Comparison of ENCODE assay signal across 11 cellular contexts in the genomic region with DNA sequence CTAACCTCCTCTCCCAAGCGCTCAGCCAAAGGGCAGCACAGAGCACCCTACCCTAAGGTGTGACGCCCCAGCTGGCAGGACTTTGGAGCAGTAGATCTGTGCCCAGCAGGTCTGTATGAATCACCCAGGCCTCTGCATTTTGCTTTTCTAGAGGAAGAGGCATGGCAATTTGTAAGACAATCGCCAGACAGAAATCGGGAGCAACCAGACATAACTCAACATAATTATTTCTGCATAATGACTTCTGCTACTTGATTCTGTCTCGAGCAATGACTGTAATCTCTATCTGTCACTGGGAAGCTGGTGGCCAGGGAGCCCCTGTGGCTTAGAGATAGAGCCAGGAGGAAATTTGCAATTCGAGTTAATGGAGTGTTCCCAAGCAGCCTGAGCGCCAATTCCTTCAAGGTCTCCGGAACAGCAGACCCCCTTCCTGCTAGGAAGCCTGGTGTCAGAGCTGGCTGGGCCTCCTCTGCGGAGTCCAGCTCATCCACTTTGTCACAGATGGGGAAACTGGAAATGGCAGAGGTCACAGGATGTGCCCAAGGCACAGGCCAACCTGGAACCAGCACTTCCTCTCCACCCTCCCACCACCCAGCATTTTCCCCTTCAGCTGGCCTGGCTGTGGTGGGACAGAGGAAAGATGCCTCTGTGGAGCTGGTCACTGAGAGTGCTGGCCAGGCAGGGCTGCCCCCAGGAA. TPM values are rescaled to one million over a fixed set of nuclear protein-coding genes. Genes with fewer than 3 reads are reported as not detected.
DNase-seq lines count a peak whose midpoint lies in the region; ATAC-seq and TF ChIP-seq lines count a peak whose summit lies in the region.
"Had no signal": no experiment of that assay in that cellular context is flagged by ENCODE, and none has a peak within 500 bp of the region (broad histone marks: within the 10 kb centered on the region; RNA-seq: fewer than 3 reads in every experiment).

No MANE protein-coding gene starts in this region.

- H3K27ac ChIP-seq in duodenal mucosa (ENCODE audit: low read depth, low read length), result peak overlapping the region; percentile 78
- no peak overlapping the region for H3K27ac ChIP-seq in WERI-Rb-1

- ATAC-seq in mucosa of descending colon (peak; percentile 69), GM19395 (IDR thresholded peaks at IDR 0.05; ENCODE audit: unreplicated experiment) (no peak), GM19035 (IDR thresholded peaks at IDR 0.05; ENCODE audit: unreplicated experiment) (no peak)
- ATAC-seq in activated CD4-positive, CD25-positive, alpha-beta regulatory T cell treated with anti-CD3 and anti-CD28 coated beads, Interleukin-2, amount 50 U/mL, for 24 hours, result no peak

- peak; percentile 66 for DNase-seq in CD1c-positive myeloid dendritic cell (ENCODE audit: extremely low spot score)
- peak; percentile 67 for DNase-seq in OCI-M2 (lab: John Stamatoyannopoulos, UW; ENCODE audit: unreplicated experiment)
- DNase-seq in mucosa of descending colon, result no peak
- DNase-seq in WERI-Rb-1, result no peak
- DNase-seq: activated gamma-delta T cell treated with Interleukin-2 at 50 U/mL for 16 hours, midbrain had no signal

- intact Hi-C loops in mucosa of descending colon (cut with DNase I, micrococcal nuclease), result no loop called here

- H3K36me3 ChIP-seq in duodenal mucosa (ENCODE audit: control insufficient read depth in 1 of 2, insufficient read depth in 2 of 2, low read length in 2 of 2) (no peaks in the 10 kb centered on the region), mucosa of descending colon (ENCODE audit: low read depth) (no peaks in the 10 kb centered on the region), WERI-Rb-1 (no peaks in the 10 kb centered on the region; the same call in 1 of the 2 replicates)
- H3K36me3 ChIP-seq: HAP-1 had no signal

- H3K4me3 ChIP-seq in duodenal mucosa (ENCODE audit: low read depth in 1 of 2, low read length in 2 of 2) (peak overlapping the region in 1 of 2 donors; percentile 6), mucosa of descending colon (no peak overlapping the region), WERI-Rb-1 (ENCODE audit: low read depth, low read length) (no peak overlapping the region)
- H3K4me3 ChIP-seq: HAP-1 had no signal

- H3K27me3 ChIP-seq in duodenal mucosa (ENCODE audit: control insufficient read depth in 1 of 2, insufficient read depth in 2 of 2, low read length in 2 of 2) (no peaks in the 10 kb centered on the region), WERI-Rb-1 (ENCODE audit: insufficient read depth, low read depth, severe bottlenecking) (no peaks in the 10 kb centered on the region)

- no peak for TF ChIP-seq CTCF in mucosa of descending colon (IDR thresholded peaks at IDR 0.05)
- TF ChIP-seq CTCF in WERI-Rb-1 (IDR thresholded peaks at IDR 0.05; ENCODE audit: low read depth, low read length), result no peak

- peaks cover 30% of the 10 kb centered on the region in 2 donors for H3K4me1 ChIP-seq in duodenal mucosa (ENCODE audit: control insufficient read depth in 1 of 2, insufficient read depth in 2 of 2, low read length in 2 of 2)
- peaks cover 17% of the 10 kb centered on the region for H3K4me1 ChIP-seq in mucosa of descending colon (ENCODE audit: low read depth)
- H3K4me1 ChIP-seq: HAP-1 had no signal

- peak overlapping the region; percentile 16 to 42 for H3K9ac ChIP-seq in duodenal mucosa (ENCODE audit: low read depth in 1 of 2, low read length in 2 of 2)

- H3K9me3 ChIP-seq in duodenal mucosa (ENCODE audit: control insufficient read depth in 1 of 2, low read length in 2 of 2), result no peaks in the 10 kb centered on the region
- H3K9me3 ChIP-seq in mucosa of descending colon, result no peaks in the 10 kb centered on the region
- H3K9me3 ChIP-seq in WERI-Rb-1 (ENCODE audit: severe bottlenecking), result no peaks in the 10 kb centered on the region
- H3K9me3 ChIP-seq: HAP-1 had no signal

RNA-seq across cellular contexts. Expression of gene ODC1, which starts 55.0 kb away (rescaled TPM):
- total RNA-seq in mucosa of descending colon, result 10 to 100 TPM; 32.2 to 60.2 (median 35.7) TPM

Comparison
In these comparisons a context has a peak if more than half of its experiments do, and no peak if none do; other contexts are left out.
1. DNase-seq: peak in CD1c-positive myeloid dendritic cell (single experiment) and OCI-M2 (single experiment); none in mucosa of descending colon (0 of 3) and WERI-Rb-1 (single experiment).